Comparison of ENCODE assay signal across 37 cellular contexts in genomic region chr3:37396731-37397130, GRCh38. TPM values are rescaled to one million over a fixed set of nuclear protein-coding genes. Genes with fewer than 3 reads are reported as not detected.
"Had no signal": no experiment of that assay in that cellular context is flagged by ENCODE, and none has a peak within 500 bp of the region (broad histone marks: within the 10 kb centered on the region; RNA-seq: fewer than 3 reads in every experiment).

No MANE protein-coding gene starts in this region.

- H3K27me3 ChIP-seq: MG63 had no signal

- H3K4me3 ChIP-seq: MG63 had no signal

- H3K27ac ChIP-seq: KMS-11 had no signal

- H3K9me3 ChIP-seq: MG63 had no signal

- H3K36me3 ChIP-seq: MG63 had no signal

- DNase-seq: Karpas-422, Kasumi-1, MG63, MM.1S, MV-4-11, NCI-H1048, NCI-H1092, NCI-H1092 treated with DMSO at 0.1 percent for 48 hours, NCI-H1105, NCI-H1105 treated with DMSO at 0.1 percent for 48 hours, NCI-H1417, NCI-H1417 treated with DMSO at 0.1 percent for 48 hours, NCI-H1436, NCI-H1436 treated with DMSO at 0.1 percent for 48 hours, NCI-H146, NCI-H1694, NCI-H1694 treated with DMSO at 0.1 percent for 48 hours, NCI-H187, NCI-H187 treated with DMSO at 0.1 percent for 48 hours, NCI-H1930, NCI-H2029, NCI-H2029 treated with DMSO at 0.1 percent for 48 hours, NCI-H2081, NCI-H2081 treated with DMSO at 0.1 percent for 48 hours, NCI-H2107, NCI-H2171, NCI-H2171 treated with DMSO at 0.1 percent for 48 hours, NCI-H2227 treated with DMSO at 0.1 percent for 48 hours, NCI-H345, NCI-H446, NCI-H446 treated with DMSO at 0.1 percent for 48 hours, NCI-H510A, NCI-H510A treated with DMSO at 0.1 percent for 48 hours, NCI-H524 had no signal

- H3K9ac ChIP-seq: KMS-11 had no signal

RNA-seq across cellular contexts. Expression of gene ITGA9, which starts 55.2 kb away (rescaled TPM):
- total RNA-seq: LHCN-M2, MCF 10A had no signal
